In genomic region chr21:43352568-43353281, GRCh38 we compare ENCODE assay signal across 10 cellular contexts.
DNase-seq lines count a peak whose midpoint lies in the region; ATAC-seq and TF ChIP-seq lines count a peak whose summit lies in the region.
"Had no signal": no experiment of that assay in that cellular context is flagged by ENCODE, and none has a peak within 500 bp of the region (broad histone marks: within the 10 kb centered on the region; RNA-seq: fewer than 3 reads in every experiment).

No MANE protein-coding gene starts in this region.

- no peaks in the 10 kb centered on the region for H3K9me3 Mint-ChIP-seq in CD4-positive, alpha-beta T cell

- no peak for TF ChIP-seq POLR2A in gastrocnemius medialis (IDR thresholded peaks at IDR 0.05)

- no peak for DNase-seq in CD4-positive, alpha-beta T cell
- DNase-seq in amniotic epithelial cell (ENCODE audit: low read depth) = peak; percentile 55
- no peak for DNase-seq in heart right ventricle
- DNase-seq in gastrocnemius medialis = no peak
- DNase-seq in NCI-H345 treated with DMSO at 0.1 percent for 48 hours (lab: John Stamatoyannopoulos, UW; ENCODE audit: unreplicated experiment) = no peak
- no peak for DNase-seq in NCI-H1092 (lab: John Stamatoyannopoulos, UW)

- in situ Hi-C loops in gastrocnemius medialis (cut with MboI; ENCODE audit: low sequenced_read_pairs in 4 of 4) = no loop called here

- H3K27ac Mint-ChIP-seq in CD4-positive, alpha-beta T cell = peak overlapping the region; percentile 60

- H3K4me1 ChIP-seq in heart right ventricle (peaks cover 8 to 19% (median 15%) of the 10 kb centered on the region in 9 donors), gastrocnemius medialis (no peaks in the 10 kb centered on the region)

- no peaks in the 10 kb centered on the region for H3K27me3 Mint-ChIP-seq in CD4-positive, alpha-beta T cell

- H3K27me3 ChIP-seq in CD4-positive, alpha-beta T cell (ENCODE audit: control insufficient read depth, insufficient read depth, low read length) = no peaks in the 10 kb centered on the region
- no peaks in the 10 kb centered on the region for H3K27me3 ChIP-seq in heart right ventricle
- no peaks in the 10 kb centered on the region for H3K27me3 ChIP-seq in gastrocnemius medialis
- H3K27me3 ChIP-seq: cardiac muscle cell had no signal

- CTCF ChIA-PET in CD4-positive, alpha-beta T cell (lab: Charles Lee) = no interaction called here

- H3K36me3 ChIP-seq in heart right ventricle (no peaks in the 10 kb centered on the region), gastrocnemius medialis (no peaks in the 10 kb centered on the region)
- H3K36me3 ChIP-seq: cardiac muscle cell had no signal

- H3K9me3 ChIP-seq in CD4-positive, alpha-beta T cell (ENCODE audit: control insufficient read depth, low read length) = no peaks in the 10 kb centered on the region
- H3K9me3 ChIP-seq in heart right ventricle (no peaks in the 10 kb centered on the region), gastrocnemius medialis (no peaks in the 10 kb centered on the region)

- no peak overlapping the region for H3K27ac ChIP-seq in CD4-positive, alpha-beta T cell (ENCODE audit: low read depth, low read length)
- H3K27ac ChIP-seq in heart right ventricle (peak overlapping the region in 1 of 10 donors; percentile 69), gastrocnemius medialis (no peak overlapping the region)
- H3K27ac ChIP-seq: cardiac muscle cell, HL-60 had no signal

- no peak for TF ChIP-seq CTCF in CD4-positive, alpha-beta T cell (IDR thresholded peaks at IDR 0.05)
- TF ChIP-seq CTCF in heart right ventricle (IDR thresholded peaks at IDR 0.05) = no peak
- TF ChIP-seq CTCF in gastrocnemius medialis (IDR thresholded peaks at IDR 0.05 in 4 of 5, conservative IDR thresholded peaks at IDR 0.05 in 1 of 5) = no peak

- no peak overlapping the region for H3K4me3 ChIP-seq in heart right ventricle
- H3K4me3 ChIP-seq in gastrocnemius medialis = no peak overlapping the region
- H3K4me3 ChIP-seq: cardiac muscle cell had no signal

- no peak overlapping the region for H3K4me3 Mint-ChIP-seq in CD4-positive, alpha-beta T cell

- intact Hi-C loops in CD4-positive, alpha-beta T cell (cut with DNase I, micrococcal nuclease) = no loop called here
- intact Hi-C loops in heart right ventricle (cut with DNase I) (no loop called here), gastrocnemius medialis (cut with DNase I; ENCODE audit: low total_unique reads) (no loop called here)

- no peaks in the 10 kb centered on the region for H3K36me3 Mint-ChIP-seq in CD4-positive, alpha-beta T cell (ENCODE audit: low read depth)

- no peaks in the 10 kb centered on the region for H3K4me1 Mint-ChIP-seq in CD4-positive, alpha-beta T cell (ENCODE audit: low read depth)

- POLR2A ChIA-PET in CD4-positive, alpha-beta T cell (lab: Charles Lee) = interaction anchor here (0.6 to 0.7 kb wide), 2 partner anchors 10 to 1850 kb away, joined by 3 read pairs; no protein-coding TSS in a partner anchor

- ATAC-seq in CD4-positive, alpha-beta T cell (ENCODE audit: poor library complexity) = peak; percentile 62
- ATAC-seq in GM19328 (IDR thresholded peaks at IDR 0.05; ENCODE audit: unreplicated experiment) (peak; percentile 96), HG03378 (IDR thresholded peaks at IDR 0.05; ENCODE audit: unreplicated experiment) (peak; percentile 78), heart right ventricle (no peak), gastrocnemius medialis (no peak)

- 93 to 96% methylated on average over 16 of the region's 16 CpGs for WGBS in heart right ventricle, 2 donors

Comparison
In these comparisons a context has a peak if more than half of its experiments do, and no peak if none do; other contexts are left out.
1. ATAC-seq: peak in CD4-positive, alpha-beta T cell (single experiment), GM19328 (single experiment) and HG03378 (single experiment); none in heart right ventricle (0 of 8) and gastrocnemius medialis (0 of 2).